ENCODE assay signal across 9 cellular contexts in the genomic region with DNA sequence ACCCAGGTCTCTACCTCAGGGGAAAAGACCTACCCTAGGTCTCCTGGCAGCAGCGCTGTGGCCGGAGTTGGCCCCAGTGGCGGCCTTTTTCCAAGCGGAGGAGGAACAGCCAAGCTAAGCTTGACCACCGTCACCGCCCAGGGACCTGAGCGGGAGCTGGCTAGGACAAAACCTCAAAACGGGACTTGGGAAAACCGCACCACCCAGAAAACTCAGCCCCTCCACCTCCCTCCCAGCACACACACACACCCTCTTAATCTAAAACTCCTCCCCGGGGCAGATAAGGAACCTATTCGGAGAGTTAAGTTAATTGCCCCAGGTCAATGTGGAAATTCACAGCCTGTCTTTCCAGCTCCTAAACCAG. TPM values are rescaled to one million over a fixed set of nuclear protein-coding genes. Genes with fewer than 3 reads are reported as not detected.
DNase-seq lines count a peak whose midpoint lies in the region; ATAC-seq and TF ChIP-seq lines count a peak whose summit lies in the region.
"Had no signal": no experiment of that assay in that cellular context is flagged by ENCODE, and none has a peak within 500 bp of the region (broad histone marks: within the 10 kb centered on the region; RNA-seq: fewer than 3 reads in every experiment).

No MANE protein-coding gene starts in this region.

- CTCF ChIA-PET in activated naive CD4-positive, alpha-beta T cell treated with anti-CD3 and anti-CD28 coated beads for 36 hours (lab: Charles Lee): interaction anchor here (2.8 kb wide), 1 partner anchor 93 kb away, joined by 14 read pairs; no protein-coding TSS in a partner anchor

- DNase-seq in activated naive CD4-positive, alpha-beta T cell treated with anti-CD3 and anti-CD28 coated beads for 36 hours: no peak
- no peak for DNase-seq in activated naive CD4-positive, alpha-beta T cell treated with anti-CD3 and anti-CD28 coated beads, Interleukin-2, amount 50 U/mL, for 72 hours (ENCODE audit: low spot score in 2 of 2)
- DNase-seq in body of pancreas (peak in 3 of 4 donors; percentile 23 to 35 (median 31)), lower lobe of right lung (no peak), transverse colon (peak; percentile 36), spleen (no peak)
- DNase-seq: activated effector memory CD4-positive, alpha-beta T cell treated with anti-CD3 and anti-CD28 coated beads, Interleukin-2, amount 50 U/mL, for 16 hours had no signal

- no peaks in the 10 kb centered on the region for H3K36me3 ChIP-seq in body of pancreas (replicated peaks in 1 of 2; ENCODE audit: insufficient read depth in 1 of 2, low read depth in 2 of 2)
- no peaks in the 10 kb centered on the region for H3K36me3 ChIP-seq in lower lobe of right lung
- H3K36me3 ChIP-seq in transverse colon: no peaks in the 10 kb centered on the region
- H3K36me3 ChIP-seq in spleen: no peaks in the 10 kb centered on the region

- peaks cover 20% of the 10 kb centered on the region for H3K4me1 Mint-ChIP-seq in activated naive CD4-positive, alpha-beta T cell treated with anti-CD3 and anti-CD28 coated beads for 36 hours (ENCODE audit: low read depth)

- H3K9me3 Mint-ChIP-seq in activated naive CD4-positive, alpha-beta T cell treated with anti-CD3 and anti-CD28 coated beads for 36 hours: no peaks in the 10 kb centered on the region
- H3K9me3 Mint-ChIP-seq in activated naive CD4-positive, alpha-beta T cell treated with anti-CD3 and anti-CD28 coated beads, Interleukin-2, amount 50 U/mL, for 72 hours: no peaks in the 10 kb centered on the region

- TF ChIP-seq EP300 in transverse colon (IDR thresholded peaks at IDR 0.05; ENCODE audit: low read depth): no peak

- TF ChIP-seq CTCF in body of pancreas (IDR thresholded peaks at IDR 0.05): no peak
- TF ChIP-seq CTCF in lower lobe of right lung (IDR thresholded peaks at IDR 0.05): no peak
- TF ChIP-seq CTCF in transverse colon (IDR thresholded peaks at IDR 0.05): no peak
- TF ChIP-seq CTCF in spleen (IDR thresholded peaks at IDR 0.05 in 8 of 11, conservative IDR thresholded peaks at IDR 0.05 in 3 of 11): no peak

- H3K36me3 Mint-ChIP-seq in activated naive CD4-positive, alpha-beta T cell treated with anti-CD3 and anti-CD28 coated beads for 36 hours (ENCODE audit: low read depth): no peaks in the 10 kb centered on the region
- peaks cover 0 to 26% of the 10 kb centered on the region in 2 donors for H3K36me3 Mint-ChIP-seq in activated naive CD4-positive, alpha-beta T cell treated with anti-CD3 and anti-CD28 coated beads, Interleukin-2, amount 50 U/mL, for 72 hours

- intact Hi-C loops in activated naive CD4-positive, alpha-beta T cell treated with anti-CD3 and anti-CD28 coated beads for 36 hours (cut with micrococcal nuclease): loop anchor here (5.0 to 10.0 kb wide), 3 partner anchors 93 to 670 kb away; a partner anchor contains a TSS
- intact Hi-C loops in body of pancreas (cut with DNase I): no loop called here
- intact Hi-C loops in lower lobe of right lung (cut with DNase I): no loop called here
- intact Hi-C loops in transverse colon (cut with DNase I; ENCODE audit: low total_unique reads): no loop called here
- intact Hi-C loops in spleen (cut with DNase I; ENCODE audit: low total_unique reads): no loop called here

- H3K27me3 ChIP-seq in body of pancreas: no peaks in the 10 kb centered on the region
- H3K27me3 ChIP-seq in lower lobe of right lung (ENCODE audit: low read depth): no peaks in the 10 kb centered on the region
- no peaks in the 10 kb centered on the region for H3K27me3 ChIP-seq in transverse colon
- peaks cover 0 to 39% (median 0%) of the 10 kb centered on the region in 7 donors for H3K27me3 ChIP-seq in spleen (replicated peaks in 1 of 7)

- H3K9me3 ChIP-seq in body of pancreas: no peaks in the 10 kb centered on the region
- H3K9me3 ChIP-seq in lower lobe of right lung: no peaks in the 10 kb centered on the region
- no peaks in the 10 kb centered on the region for H3K9me3 ChIP-seq in transverse colon
- H3K9me3 ChIP-seq in spleen: no peaks in the 10 kb centered on the region

- in situ Hi-C loops in transverse colon (cut with MboI; ENCODE audit: low pct_ligation_motif_present in 1 of 4, low pct_unique_long_range_greater_than_20kb in 1 of 4, low sequenced_read_pairs in 3 of 4): no loop called here

- H3K4me1 ChIP-seq in body of pancreas (peaks cover 32% of the 10 kb centered on the region), lower lobe of right lung (peaks cover 19% of the 10 kb centered on the region), transverse colon (peaks cover 0 to 34% (median 23%) of the 10 kb centered on the region in 4 donors), spleen (peaks cover 3 to 49% (median 27%) of the 10 kb centered on the region in 6 donors)

- H3K27ac ChIP-seq in body of pancreas (peak overlapping the region in 1 of 4 donors; percentile 88), lower lobe of right lung (no peak overlapping the region), transverse colon (peak overlapping the region; percentile 89 to 98 (median 93)), spleen (peak overlapping the region in 4 of 8 donors; percentile 85 to 93 (median 91))

- H3K4me3 ChIP-seq in body of pancreas: no peak overlapping the region
- H3K4me3 ChIP-seq in lower lobe of right lung: peak overlapping the region; percentile 64
- H3K4me3 ChIP-seq in transverse colon: peak overlapping the region in 3 of 4 donors; percentile 52 to 67 (median 64)
- H3K4me3 ChIP-seq in spleen: peak overlapping the region in 1 of 8 donors; percentile 90

- H3K27ac Mint-ChIP-seq in activated naive CD4-positive, alpha-beta T cell treated with anti-CD3 and anti-CD28 coated beads for 36 hours: no peak overlapping the region
- no peak overlapping the region for H3K27ac Mint-ChIP-seq in activated naive CD4-positive, alpha-beta T cell treated with anti-CD3 and anti-CD28 coated beads, Interleukin-2, amount 50 U/mL, for 72 hours

- no peak for TF ChIP-seq POLR2A in body of pancreas (IDR thresholded peaks at IDR 0.05)
- no peak for TF ChIP-seq POLR2A in transverse colon (IDR thresholded peaks at IDR 0.05)
- no peak for TF ChIP-seq POLR2A in spleen (IDR thresholded peaks at IDR 0.05)

- ATAC-seq in activated naive CD4-positive, alpha-beta T cell treated with anti-CD3 and anti-CD28 coated beads, Interleukin-2, amount 50 U/mL, for 72 hours: no peak
- ATAC-seq in body of pancreas (no peak), lower lobe of right lung (no peak), GM21515 (IDR thresholded peaks at IDR 0.05; ENCODE audit: unreplicated experiment) (no peak), GM19395 (IDR thresholded peaks at IDR 0.05; ENCODE audit: unreplicated experiment) (no peak)

- H3K27me3 Mint-ChIP-seq in activated naive CD4-positive, alpha-beta T cell treated with anti-CD3 and anti-CD28 coated beads for 36 hours (ENCODE audit: low read depth): peaks cover 7% of the 10 kb centered on the region

- 4 to 19% methylated on average over 10 to 11 of the region's 11 CpGs for WGBS in body of pancreas, 2 donors
- WGBS in transverse colon (ENCODE audit: low coverage in 1 of 2), 2 donors: 63% methylated on average over 11 of the region's 11 CpGs; no CpG with 5 or more reads in 1 of the 2 donors
- 41 to 53% (median 47%) methylated on average over 11 of the region's 11 CpGs for WGBS in spleen, 5 donors

- H3K4me3 Mint-ChIP-seq in activated naive CD4-positive, alpha-beta T cell treated with anti-CD3 and anti-CD28 coated beads for 36 hours: peak overlapping the region; percentile 88

RNA-seq across cellular contexts. Expression of a gene that starts 2.7 kb away (rescaled TPM):
- total RNA-seq in activated naive CD4-positive, alpha-beta T cell treated with anti-CD3 and anti-CD28 coated beads for 36 hours: 1 to 10 TPM; 6.7 to 6.9 TPM
- 10 to 100 TPM in 1 of 2 donors, 1 to 10 TPM in 1; 3.8 to 28.2 TPM for total RNA-seq in activated naive CD4-positive, alpha-beta T cell treated with anti-CD3 and anti-CD28 coated beads, Interleukin-2, amount 50 U/mL, for 72 hours
- total RNA-seq in body of pancreas: 1 to 10 TPM; 2.3 to 3.4 TPM
- 5.6 TPM for total RNA-seq in lower lobe of right lung
- total RNA-seq in transverse colon: 1 to 10 TPM; 2.5 to 8.0 (median 3.4) TPM
- 10 to 100 TPM in 6 of 7 donors, 1 to 10 TPM in 1; 8.4 to 16.9 (median 14.3) TPM for total RNA-seq in spleen
- polyA plus RNA-seq in spleen: 1 to 10 TPM; 1.5 to 3.0 (median 2.0) TPM

Comparison
In these comparisons a context has a peak if more than half of its experiments do, and no peak if none do; other contexts are left out.
1. DNase-seq: peak in body of pancreas (3 of 4) and transverse colon (single experiment); none in activated naive CD4-positive, alpha-beta T cell treated with anti-CD3 and anti-CD28 coated beads for 36 hours (single experiment), activated naive CD4-positive, alpha-beta T cell treated with anti-CD3 and anti-CD28 coated beads, Interleukin-2, amount 50 U/mL, for 72 hours (0 of 2), lower lobe of right lung (single experiment) and spleen (single experiment).
2. H3K4me3 ChIP-seq: peak in lower lobe of right lung (single experiment) and transverse colon (3 of 4); none in body of pancreas (0 of 2).